ENCODE assay signal across 1 cellular context in genomic region chr1:204685236-204686006, GRCh38.
TF ChIP-seq lines count a peak whose summit lies in the region.

Gene LRRN2, minus strand, starts transcription at chr1:204685738. Its CDS starts 65,746 bp downstream, at chr1:204619992.

TF ChIP-seq in HEK293, 187 proteins besides CTCF, POLR2A, EP300 and RAD21 (continued from another document):
- peak; percentile 94 for TF ChIP-seq PATZ1 (tag by site-specific recombination; IDR thresholded peaks at IDR 0.05)
- peak; percentile 24; the same call in 1 of the 2 replicates for TF ChIP-seq ZNF2 (tag by site-specific recombination; IDR thresholded peaks at IDR 0.05)
- TF ChIP-seq ZBTB17 (tag by site-specific recombination; IDR thresholded peaks at IDR 0.05): peak; percentile 60
- peak; percentile 63 for TF ChIP-seq KLF17 (tag by site-specific recombination; IDR thresholded peaks at IDR 0.05)
- peak; percentile 57 for TF ChIP-seq SP7 (tag by site-specific recombination; IDR thresholded peaks at IDR 0.05)
- 0 out of 2 replicates have a peak, but pooled peaks have one; percentile 17 for TF ChIP-seq REST (tag by site-specific recombination; IDR thresholded peaks at IDR 0.05)
